ENCODE assay signal across 20 cellular contexts in genomic region chr5:173098787-173099186, GRCh38.
"Had no signal": no experiment of that assay in that cellular context is flagged by ENCODE, and none has a peak within 500 bp of the region (broad histone marks: within the 10 kb centered on the region; RNA-seq: fewer than 3 reads in every experiment).

No MANE protein-coding gene starts in this region.

- ATAC-seq: body of pancreas, K562, Panc1, Right ventricle myocardium inferior had no signal

- DNase-seq: activated CD4-positive, alpha-beta T cell treated with anti-CD3 and anti-CD28 coated beads for 48 hours; activated CD4-positive, alpha-beta T cell treated with anti-CD3 and anti-CD28 coated beads, Interleukin-2, amount 50 U/mL, for 4 hours; activated CD4-positive, CD25-positive, alpha-beta regulatory T cell treated with anti-CD3 and anti-CD28 coated beads, Interleukin-2, amount 50 U/mL, for 72 hours; activated effector memory CD4-positive, alpha-beta T cell treated with anti-CD3 and anti-CD28 coated beads, Interleukin-2, amount 50 U/mL, for 16 hours; activated naive CD4-positive, alpha-beta T cell treated with Interleukin-2 at 50 U/mL for 16 hours; body of pancreas; Karpas-422; MM.1S; NCI-H1105; NCI-H1436; NCI-H1694 treated with DMSO at 0.1 percent for 48 hours; NCI-H2081; NCI-H510A treated with DMSO at 0.1 percent for 48 hours; NCI-H69; NK-92 treated with Interleukin-12 subunit alpha and Interleukin-12 subunit beta, amount 100 ng/mL, for 24 hours; OCI-M1; RPMI8226 had no signal
